ENCODE assay signal across 8 cellular contexts in genomic region chr14:31950760-31951637, GRCh38.
DNase-seq lines count a peak whose midpoint lies in the region; ATAC-seq and TF ChIP-seq lines count a peak whose summit lies in the region.

No MANE protein-coding gene starts in this region.

- H3K36me3 ChIP-seq in IMR-90 (ENCODE audit: control insufficient read depth, insufficient read depth, low read length) (no peaks in the 10 kb centered on the region), SJCRH30 (no peaks in the 10 kb centered on the region), smooth muscle cell (ENCODE audit: low read depth) (no peaks in the 10 kb centered on the region)
- no peaks in the 10 kb centered on the region for H3K36me3 ChIP-seq in CD8-positive, alpha-beta memory T cell (ENCODE audit: insufficient read depth, low read length)

- BruUV-seq in IMR-90 (replicated peaks; lab: Mats Ljungman, UMichigan) = no TSS peak

- H2BK5ac ChIP-seq in IMR-90 (ENCODE audit: low read depth, low read length, poor library complexity, severe bottlenecking) = no peak overlapping the region

- H3K56ac ChIP-seq in IMR-90 (ENCODE audit: extremely low read depth, insufficient read depth, low read length) = no peak overlapping the region

- intact Hi-C loops in IMR-90 (cut with micrococcal nuclease) (no loop called here), left ventricle myocardium superior (cut with micrococcal nuclease) (no loop called here)

- POLR2A ChIA-PET in IMR-90 (lab: Charles Lee; ENCODE audit: unreplicated experiment) = interaction anchor here (0.7 kb wide), 1 partner anchor 24 kb away, joined by 4 read pairs; no protein-coding TSS in a partner anchor
- POLR2A ChIA-PET in CD8-positive, alpha-beta memory T cell (lab: Charles Lee) = no interaction called here

- no peak overlapping the region for H3K14ac ChIP-seq in IMR-90 (replicated peaks; ENCODE audit: low read depth, low read length)

- H2AFZ ChIP-seq in IMR-90 (replicated peaks; ENCODE audit: low read length, poor library complexity) = peak overlapping the region; percentile 69
- peak overlapping the region; percentile 9 for H2AFZ ChIP-seq in smooth muscle cell (ENCODE audit: low read depth)

- no peaks in the 10 kb centered on the region for H3K36me3 Mint-ChIP-seq in CD8-positive, alpha-beta memory T cell
- H3K36me3 Mint-ChIP-seq in activated T-cell treated with anti-CD3 and anti-CD28 coated beads, Interleukin-2, amount 50 U/mL, for 4 hours (ENCODE audit: insufficient read depth) = no peaks in the 10 kb centered on the region

- peak overlapping the region; percentile 8; the same call in 1 of the 2 replicates for H2BK20ac ChIP-seq in IMR-90 (ENCODE audit: low read depth, low read length)

- H3K4me1 Mint-ChIP-seq in CD8-positive, alpha-beta memory T cell = peaks cover under 1 to 19% (median 18%) of the 10 kb centered on the region in 3 donors
- H3K4me1 Mint-ChIP-seq in activated T-cell treated with anti-CD3 and anti-CD28 coated beads, Interleukin-2, amount 50 U/mL, for 4 hours (ENCODE audit: low read depth) = peaks cover 28% of the 10 kb centered on the region

- peaks cover 28% of the 10 kb centered on the region for H3F3A ChIP-seq in smooth muscle cell (ENCODE audit: low read depth)

- H3K23ac ChIP-seq in IMR-90 (ENCODE audit: low read depth, low read length) = no peak overlapping the region

- in situ Hi-C loops in IMR-90 (cut with MboI; ENCODE audit: low sequenced_read_pairs) = no loop called here

- WGBS in IMR-90 (ENCODE audit: extremely low coverage in 2 of 2, insufficient read length in 1 of 2), 2 experiments = 26% methylated on average over 3 of the region's 19 CpGs; no CpG with 5 or more reads in 1 of the 2 experiments
- WGBS in smooth muscle cell (ENCODE audit: low lambda C conversion rate) = 6% methylated on average over 19 of the region's 19 CpGs

- DNase-seq in IMR-90 (peak; percentile 48), SJCRH30 (peak; percentile 78 to 82), left ventricle myocardium superior (peak; percentile 67), smooth muscle cell (lab: John Stamatoyannopoulos, UW; ENCODE audit: unreplicated experiment) (peak; percentile 34), activated gamma-delta T cell (lab: John Stamatoyannopoulos, UW) (no peak)
- no peak for DNase-seq in CD8-positive, alpha-beta memory T cell
- DNase-seq in activated T-cell treated with anti-CD3 and anti-CD28 coated beads, Interleukin-2, amount 50 U/mL, for 4 hours = no peak

- H3K27ac ChIP-seq in IMR-90 (ENCODE audit: insufficient read depth, low read length) (no peak overlapping the region), SJCRH30 (peak overlapping the region; percentile 2; the same call in 1 of the 2 replicates), smooth muscle cell (ENCODE audit: low read depth) (peak overlapping the region; percentile 72)
- H3K27ac ChIP-seq in CD8-positive, alpha-beta memory T cell (ENCODE audit: low read depth, low read length) = no peak overlapping the region

- TF ChIP-seq POLR2A in IMR-90 (IDR thresholded peaks at IDR 0.05; ENCODE audit: low read depth, low read length) = no peak

- H3K9ac ChIP-seq in IMR-90 (ENCODE audit: low read depth, low read length) (peak overlapping the region; percentile 8; the same call in 1 of the 2 replicates), smooth muscle cell (ENCODE audit: low read depth) (no peak overlapping the region)

- peak overlapping the region in 1 of 8 donors; percentile 48 for H3K27ac Mint-ChIP-seq in CD8-positive, alpha-beta memory T cell

- peak overlapping the region; percentile 27 to 65; a peak in 3 of 4 replicates for H4K8ac ChIP-seq in IMR-90 (ENCODE audit: low read depth in 2 of 2, low read length in 2 of 2)

- peaks cover 0 to 11% of the 10 kb centered on the region in 2 donors for H3K27me3 Mint-ChIP-seq in CD8-positive, alpha-beta memory T cell
- no peaks in the 10 kb centered on the region for H3K27me3 Mint-ChIP-seq in activated T-cell treated with anti-CD3 and anti-CD28 coated beads, Interleukin-2, amount 50 U/mL, for 4 hours (ENCODE audit: low read depth)

- no peaks in the 10 kb centered on the region for H4K20me1 ChIP-seq in IMR-90 (ENCODE audit: insufficient read depth, low read length)
- no peaks in the 10 kb centered on the region for H4K20me1 ChIP-seq in smooth muscle cell (ENCODE audit: low read depth)

- no peak overlapping the region for H2AK9ac ChIP-seq in IMR-90 (replicated peaks; ENCODE audit: low read depth, low read length, poor library complexity)

- TF ChIP-seq CTCF in IMR-90 (conservative IDR thresholded peaks at IDR 0.05; ENCODE audit: low read depth, low read length) (no peak), smooth muscle cell (IDR thresholded peaks at IDR 0.05; ENCODE audit: borderline replicate concordance, insufficient read depth, poor library complexity, severe bottlenecking) (no peak)

- no peaks in the 10 kb centered on the region for H3K79me1 ChIP-seq in IMR-90 (ENCODE audit: low read depth in 1 of 2, low read length in 2 of 2)

- H3K27me3 ChIP-seq in IMR-90 (ENCODE audit: control insufficient read depth, insufficient read depth, low read length) = no peaks in the 10 kb centered on the region
- H3K27me3 ChIP-seq in SJCRH30 = no peaks in the 10 kb centered on the region
- H3K27me3 ChIP-seq in smooth muscle cell (ENCODE audit: low read depth) = no peaks in the 10 kb centered on the region
- H3K27me3 ChIP-seq in CD8-positive, alpha-beta memory T cell (ENCODE audit: insufficient read depth, low read length, poor library complexity, severe bottlenecking) = no peaks in the 10 kb centered on the region

- H3K9me3 Mint-ChIP-seq in CD8-positive, alpha-beta memory T cell = no peaks in the 10 kb centered on the region
- no peaks in the 10 kb centered on the region for H3K9me3 Mint-ChIP-seq in activated T-cell treated with anti-CD3 and anti-CD28 coated beads, Interleukin-2, amount 50 U/mL, for 4 hours

- H3K18ac ChIP-seq in IMR-90 (ENCODE audit: low read depth, low read length) = no peak overlapping the region

- H2AK5ac ChIP-seq in IMR-90 (ENCODE audit: low read depth, low read length) = peak overlapping the region; percentile 56; the same call in 1 of the 2 replicates

- peak overlapping the region; percentile 19; the same call in 1 of the 3 replicates for H2BK15ac ChIP-seq in IMR-90 (ENCODE audit: low read depth, low read length)

- no peak overlapping the region for H3K4me3 Mint-ChIP-seq in CD8-positive, alpha-beta memory T cell
- no peak overlapping the region for H3K4me3 Mint-ChIP-seq in activated T-cell treated with anti-CD3 and anti-CD28 coated beads, Interleukin-2, amount 50 U/mL, for 4 hours

- peak overlapping the region; percentile 44 for H3K4ac ChIP-seq in IMR-90 (ENCODE audit: low read depth, low read length)

- ATAC-seq in IMR-90 (ENCODE audit: low read depth) = peak; percentile 79
- ATAC-seq in left ventricle myocardium superior = peak; percentile 84
- no peak for ATAC-seq in activated T-cell treated with anti-CD3 and anti-CD28 coated beads, Interleukin-2, amount 50 U/mL, for 4 hours
- no peak for ATAC-seq in GM21515 (IDR thresholded peaks at IDR 0.05; ENCODE audit: unreplicated experiment)

- CTCF ChIA-PET in IMR-90 (lab: Yijun Ruan, JAX) = interaction anchor here (0.8 kb wide), 1 partner anchor 17 kb away, joined by 5 read pairs; no protein-coding TSS in a partner anchor
- CTCF ChIA-PET in CD8-positive, alpha-beta memory T cell (lab: Charles Lee) = no interaction called here

- H3K4me1 ChIP-seq in IMR-90 (ENCODE audit: control insufficient read depth, insufficient read depth, low read length) = peaks cover 16% of the 10 kb centered on the region
- no peaks in the 10 kb centered on the region for H3K4me1 ChIP-seq in SJCRH30
- peaks cover 19% of the 10 kb centered on the region for H3K4me1 ChIP-seq in smooth muscle cell (ENCODE audit: low read depth)
- H3K4me1 ChIP-seq in CD8-positive, alpha-beta memory T cell (ENCODE audit: insufficient read depth, low read length) = peaks cover 2% of the 10 kb centered on the region

- peak overlapping the region; percentile 19; the same call in 1 of the 2 replicates for H4K91ac ChIP-seq in IMR-90 (ENCODE audit: insufficient read depth, low read depth, low read length)

- H3K4me3 ChIP-seq in IMR-90 (ENCODE audit: insufficient read depth, low read depth, low read length) (no peak overlapping the region), SJCRH30 (peak overlapping the region; percentile 42), smooth muscle cell (no peak overlapping the region)
- no peak overlapping the region for H3K4me3 ChIP-seq in CD8-positive, alpha-beta memory T cell (ENCODE audit: low read length)

- no peaks in the 10 kb centered on the region for H3K79me2 ChIP-seq in smooth muscle cell (ENCODE audit: low read depth)

- H3K4me2 ChIP-seq in IMR-90 (ENCODE audit: low read depth, low read length) (peak overlapping the region; percentile 29; the same call in 1 of the 2 replicates), smooth muscle cell (peak overlapping the region; percentile 70)

- TF ChIP-seq RAD21 in IMR-90 (IDR thresholded peaks at IDR 0.05; ENCODE audit: low read length) = no peak

- dilution Hi-C loops in IMR-90 (cut with HindIII; ENCODE audit: low sequenced_read_pairs, unreplicated experiment) = no loop called here

- H2BK120ac ChIP-seq in IMR-90 (ENCODE audit: low read depth, low read length) = peak overlapping the region; percentile 39

- H3K9me3 ChIP-seq in IMR-90 (ENCODE audit: control insufficient read depth, insufficient read depth, low read length) (no peaks in the 10 kb centered on the region), SJCRH30 (replicated peaks) (no peaks in the 10 kb centered on the region), smooth muscle cell (replicated peaks; ENCODE audit: low read depth) (no peaks in the 10 kb centered on the region)
- H3K9me3 ChIP-seq in CD8-positive, alpha-beta memory T cell (ENCODE audit: low read length) = no peaks in the 10 kb centered on the region

- H3K9me1 ChIP-seq in IMR-90 (ENCODE audit: insufficient read depth, low read length) = peaks cover 12% of the 10 kb centered on the region; the same call in 1 of the 2 replicates

- no peak overlapping the region; the same call in 1 of the 2 replicates for H4K5ac ChIP-seq in IMR-90 (ENCODE audit: low read depth, low read length)

TF ChIP-seq in IMR-90, 13 proteins besides CTCF, POLR2A, EP300 and RAD21 (continues in another document):
- TF ChIP-seq NFE2L2 (IDR thresholded peaks at IDR 0.05; ENCODE audit: low read depth, low read length) = no peak
- no peak for TF ChIP-seq RFX5 (IDR thresholded peaks at IDR 0.05; ENCODE audit: low read depth, low read length)
- TF ChIP-seq MAFK (IDR thresholded peaks at IDR 0.05; ENCODE audit: low read depth, low read length) = no peak
- TF ChIP-seq RCOR1 (IDR thresholded peaks at IDR 0.05; ENCODE audit: insufficient replicate concordance, low read length) = no peak
- TF ChIP-seq SMC3 (IDR thresholded peaks at IDR 0.05; ENCODE audit: low read depth, low read length) = no peak

Comparison
In these comparisons a context has a peak if more than half of its experiments do, and no peak if none do; other contexts are left out.
1. ATAC-seq: peak in IMR-90 (single experiment) and left ventricle myocardium superior (single experiment); none in activated T-cell treated with anti-CD3 and anti-CD28 coated beads, Interleukin-2, amount 50 U/mL, for 4 hours (0 of 2) and GM21515 (single experiment).
2. DNase-seq: peak in IMR-90 (single experiment), SJCRH30 (2 of 2), left ventricle myocardium superior (single experiment) and smooth muscle cell (single experiment); none in CD8-positive, alpha-beta memory T cell (0 of 5), activated T-cell treated with anti-CD3 and anti-CD28 coated beads, Interleukin-2, amount 50 U/mL, for 4 hours (single experiment) and activated gamma-delta T cell (single experiment).
3. H3K27ac ChIP-seq: peak in SJCRH30 (single experiment) and smooth muscle cell (single experiment); none in IMR-90 (single experiment) and CD8-positive, alpha-beta memory T cell (single experiment).